Comparison of ENCODE assay signal across 19 cellular contexts in genomic region chr3:186248850-186249249, GRCh38.
DNase-seq lines count a peak whose midpoint lies in the region; TF ChIP-seq lines count a peak whose summit lies in the region.
"Had no signal": no experiment of that assay in that cellular context is flagged by ENCODE, and none has a peak within 500 bp of the region (broad histone marks: within the 10 kb centered on the region; RNA-seq: fewer than 3 reads in every experiment).

No MANE protein-coding gene starts in this region.

- POLR2A ChIA-PET in A673 (lab: Charles Lee; ENCODE audit: low non-redundant PET) = interaction anchor here (0.6 kb wide), 1 partner anchor 262 kb away, joined by 3 read pairs; no protein-coding TSS in a partner anchor

- H3K9me3 ChIP-seq in A673 (ENCODE audit: low read depth, low read length, poor library complexity, severe bottlenecking) = no peaks in the 10 kb centered on the region
- H3K9me3 ChIP-seq: BE2C; BLaER1 treated with 17β-estradiol and CSF1 and Interleukin-3, amounts not matched to agents 10 nM and 100 nM; HAP-1 had no signal

- H3K27ac ChIP-seq in A673 (ENCODE audit: low read depth, low read length, poor library complexity, severe bottlenecking) (peak overlapping the region; percentile 84), caudate nucleus (ENCODE audit: low read depth, low read length) (peak overlapping the region; percentile 52)
- H3K27ac ChIP-seq: 22Rv1; BLaER1 treated with 17β-estradiol and CSF1 and Interleukin-3, amounts not matched to agents 10 nM and 100 nM had no signal

- H3K36me3 ChIP-seq in A673 (ENCODE audit: insufficient read depth, low read length, poor library complexity, severe bottlenecking) = no peaks in the 10 kb centered on the region
- H3K36me3 ChIP-seq: BE2C; BLaER1 treated with 17β-estradiol and CSF1 and Interleukin-3, amounts not matched to agents 10 nM and 100 nM; HAP-1 had no signal

- H3K27me3 ChIP-seq in A673 (replicated peaks; ENCODE audit: insufficient read depth, low read depth, low read length, poor library complexity) = no peaks in the 10 kb centered on the region
- H3K27me3 ChIP-seq: BE2C had no signal

- H3K4me1 ChIP-seq in A673 (ENCODE audit: insufficient read depth, low read length, poor library complexity, severe bottlenecking) = peaks cover 42% of the 10 kb centered on the region
- H3K4me1 ChIP-seq: HAP-1 had no signal

- TF ChIP-seq CTCF in A673 (conservative IDR thresholded peaks at IDR 0.05; ENCODE audit: low read depth, low read length) = no peak

- H3K4me3 ChIP-seq in A673 (ENCODE audit: low read depth, low read length, poor library complexity, severe bottlenecking) = no peak overlapping the region
- H3K4me3 ChIP-seq: BLaER1 treated with 17β-estradiol and CSF1 and Interleukin-3, amounts not matched to agents 10 nM and 100 nM; HAP-1 had no signal

- peak; percentile 50 for DNase-seq in DMS 273 (lab: John Stamatoyannopoulos, UW; ENCODE audit: unreplicated experiment)
- DNase-seq in DMS 273 treated with DMSO at 0.1 percent for 48 hours (lab: John Stamatoyannopoulos, UW) = no peak
- no peak for DNase-seq in A673 (ENCODE audit: low spot score)
- peak in 36 of 61 donors; percentile 8 to 88 (median 38) for DNase-seq in caudate nucleus (lab: John Stamatoyannopoulos, UW)
- no peak for DNase-seq in NK-92 (lab: John Stamatoyannopoulos, UW; ENCODE audit: unreplicated experiment)
- DNase-seq in NCI-H2196 (lab: John Stamatoyannopoulos, UW; ENCODE audit: unreplicated experiment) = no peak
- DNase-seq: ACHN; AML-193; BE2C; CD4-positive, alpha-beta memory T cell; COR-L47; DMS53; DMS79 treated with DMSO at 0.1 percent for 48 hours; GF-D8; GOT3; HFFc6 had no signal

- BruUV-seq in A673 (replicated peaks; lab: Mats Ljungman, UMichigan) = no TSS peak

- CTCF ChIA-PET in A673 (lab: Charles Lee) = interaction anchor here (1.1 kb wide), 2 partner anchors 13 to 292 kb away, joined by 3 read pairs; no protein-coding TSS in a partner anchor

- intact Hi-C loops in A673 (cut with micrococcal nuclease; ENCODE audit: unreplicated experiment) = no loop called here

Comparison
In these comparisons a context has a peak if more than half of its experiments do, and no peak if none do; other contexts are left out.
1. DNase-seq: peak in DMS 273 (single experiment) and caudate nucleus (36 of 61); none in DMS 273 treated with DMSO at 0.1 percent for 48 hours (single experiment), A673 (single experiment), NK-92 (single experiment) and NCI-H2196 (single experiment).